In genomic region chr16:52578007-52578828, GRCh38 we compare ENCODE assay signal across 1 cellular context.
TF ChIP-seq lines count a peak whose summit lies in the region.

No MANE protein-coding gene starts in this region.

TF ChIP-seq in HepG2, 621 proteins besides CTCF, POLR2A, EP300 and RAD21 (continued from another document and continues in another):
- TF ChIP-seq ZNF788 (CRISPR knock-in tag; IDR thresholded peaks at IDR 0.05; ENCODE audit: borderline replicate concordance) (no peak), NFE2L2 (IDR thresholded peaks at IDR 0.05; ENCODE audit: low read length) (no peak), ZFP91 (CRISPR knock-in tag; IDR thresholded peaks at IDR 0.05; ENCODE audit: borderline replicate concordance) (no peak), ZNF687 (CRISPR knock-in tag; IDR thresholded peaks at IDR 0.05) (no peak), HOXA9 (CRISPR knock-in tag; IDR thresholded peaks at IDR 0.05; ENCODE audit: borderline replicate concordance) (no peak), SMYD3 (CRISPR knock-in tag; IDR thresholded peaks at IDR 0.05) (0 out of 2 replicates have a peak, but pooled peaks have one; percentile 24), TERF1 (CRISPR knock-in tag; IDR thresholded peaks at IDR 0.05) (no peak), ZNF510 (CRISPR knock-in tag; IDR thresholded peaks at IDR 0.05; ENCODE audit: low read depth) (no peak), ZNF274 (CRISPR knock-in tag; IDR thresholded peaks at IDR 0.05) (no peak), ZNF816 (CRISPR knock-in tag; IDR thresholded peaks at IDR 0.05; ENCODE audit: borderline replicate concordance) (peak; percentile 57; the same call in 1 of the 2 replicates), NFKBIZ (CRISPR knock-in tag; IDR thresholded peaks at IDR 0.05) (peak; percentile 61; the same call in 1 of the 2 replicates), ZFAT (CRISPR knock-in tag; conservative IDR thresholded peaks at IDR 0.05) (no peak), ZNF556 (CRISPR knock-in tag; IDR thresholded peaks at IDR 0.05; ENCODE audit: borderline replicate concordance) (no peak), HOMEZ (CRISPR knock-in tag; IDR thresholded peaks at IDR 0.05; ENCODE audit: low read depth) (0 out of 2 replicates have a peak, but pooled peaks have one; percentile 41), MBNL3 (CRISPR knock-in tag; conservative IDR thresholded peaks at IDR 0.05) (no peak), ZNF766 (CRISPR knock-in tag; IDR thresholded peaks at IDR 0.05; ENCODE audit: borderline replicate concordance) (no peak), RFXAP (CRISPR knock-in tag; IDR thresholded peaks at IDR 0.05; ENCODE audit: borderline replicate concordance) (no peak), ZNF34 (CRISPR knock-in tag; IDR thresholded peaks at IDR 0.05; ENCODE audit: borderline replicate concordance) (no peak), HNRNPK (IDR thresholded peaks at IDR 0.05; ENCODE audit: low read depth, low read length, poor library complexity, severe bottlenecking) (no peak), SNAPC5 (CRISPR knock-in tag; IDR thresholded peaks at IDR 0.05; ENCODE audit: borderline replicate concordance) (no peak), SAP130 (CRISPR knock-in tag; IDR thresholded peaks at IDR 0.05; ENCODE audit: low read depth) (peak; percentile 80), KAT2B (IDR thresholded peaks at IDR 0.05; ENCODE audit: borderline replicate concordance, low read depth, low read length) (no peak), SETDB1 (CRISPR knock-in tag; IDR thresholded peaks at IDR 0.05; ENCODE audit: borderline replicate concordance) (no peak), PRDM4 (CRISPR knock-in tag; IDR thresholded peaks at IDR 0.05; ENCODE audit: borderline replicate concordance) (no peak), CEBPG (CRISPR knock-in tag; IDR thresholded peaks at IDR 0.05) (peak; percentile 54), ZNF530 (CRISPR knock-in tag; IDR thresholded peaks at IDR 0.05; ENCODE audit: low read depth) (no peak), SNAPC4 (CRISPR knock-in tag; IDR thresholded peaks at IDR 0.05) (no peak), ZNF652 (CRISPR knock-in tag; IDR thresholded peaks at IDR 0.05; ENCODE audit: borderline replicate concordance, low read depth) (no peak; the same call in 1 of the 2 replicates), ZNF572 (CRISPR knock-in tag; IDR thresholded peaks at IDR 0.05) (no peak), ESRRA (CRISPR knock-in tag; IDR thresholded peaks at IDR 0.05; ENCODE audit: low read depth) (no peak), PCBP1 (IDR thresholded peaks at IDR 0.05; ENCODE audit: borderline replicate concordance, low read depth, low read length) (no peak), ZNF605 (CRISPR knock-in tag; IDR thresholded peaks at IDR 0.05) (peak; percentile 50; the same call in 1 of the 2 replicates), ZNF83 (CRISPR knock-in tag; IDR thresholded peaks at IDR 0.05; ENCODE audit: borderline replicate concordance) (no peak), ZNF639 (CRISPR knock-in tag; conservative IDR thresholded peaks at IDR 0.05) (no peak; the same call in 1 of the 2 replicates), PBX3 (CRISPR knock-in tag; IDR thresholded peaks at IDR 0.05; ENCODE audit: borderline replicate concordance) (no peak), RFX1 (IDR thresholded peaks at IDR 0.05) (no peak), RXRA (CRISPR knock-in tag; IDR thresholded peaks at IDR 0.05) (no peak; the same call in 1 of the 2 replicates), CSRNP2 (CRISPR knock-in tag; conservative IDR thresholded peaks at IDR 0.05; ENCODE audit: low read depth) (no peak), ZNF124 (CRISPR knock-in tag; IDR thresholded peaks at IDR 0.05) (peak; percentile 66; the same call in 1 of the 2 replicates), FIP1L1 (IDR thresholded peaks at IDR 0.05; ENCODE audit: borderline replicate concordance, insufficient read depth, low read depth, low read length) (no peak), ZNF205 (CRISPR knock-in tag; IDR thresholded peaks at IDR 0.05) (peak; percentile 35; the same call in 1 of the 2 replicates)
